Comparison of ENCODE assay signal across 19 cellular contexts in genomic region chr17:36869856-36870617, GRCh38.
A peak's percentile ranks its signal among the peaks of the same experiment; 100 is the strongest.
DNase-seq lines count a peak whose midpoint lies in the region; ATAC-seq lines count a peak whose summit lies in the region.
"Had no signal": no experiment of that assay in that cellular context is flagged by ENCODE, and none has a peak within 500 bp of the region (broad histone marks: within the 10 kb centered on the region; RNA-seq: fewer than 3 reads in every experiment).

No MANE protein-coding gene starts in this region.

- no peak overlapping the region for H3K4me3 ChIP-seq in adipocyte (ENCODE audit: low read length)
- H3K4me3 ChIP-seq: BLaER1, heart left ventricle, left ventricle myocardium inferior had no signal

- no peak for ATAC-seq in GM18868 (IDR thresholded peaks at IDR 0.05; ENCODE audit: unreplicated experiment)
- ATAC-seq: activated CD8-positive, alpha-beta T cell treated with anti-CD3 and anti-CD28 coated beads, Interleukin-2, amount 10 ng/mL, durations not matched to agents 7 days and 5 days; heart left ventricle; stimulated activated effector memory CD8-positive, alpha-beta T cell treated with anti-CD3 and anti-CD28 coated beads, Interleukin-12 subunit alpha, Interleukin-12 subunit beta, amount 100 ng/mL, for 72 hours had no signal

- DNase-seq in Daoy (ENCODE audit: low read depth) (peak; percentile 54), HT-29 (ENCODE audit: low spot score) (peak; percentile 25), adipocyte (ENCODE audit: low read depth) (peak; percentile 9), iris pigment epithelial cell (ENCODE audit: low read depth) (peak; percentile 81), NCI-H774 (lab: John Stamatoyannopoulos, UW) (no peak)
- no peak for DNase-seq in activated CD4-positive, alpha-beta T cell treated with anti-CD3 and anti-CD28 coated beads, Interleukin-2, amount 50 U/mL, for 4 hours
- no peak for DNase-seq in activated CD4-positive, CD25-positive, alpha-beta regulatory T cell treated with anti-CD3 and anti-CD28 coated beads, Interleukin-2, amount 50 U/mL, for 72 hours
- DNase-seq: activated CD8-positive, alpha-beta T cell treated with anti-CD3 and anti-CD28 coated beads, Interleukin-2, amount 10 ng/mL, durations not matched to agents 7 days and 5 days; effector memory CD4-positive, alpha-beta T cell; heart left ventricle; left ventricle myocardium inferior; NCI-H1694; NCI-H526 treated with DMSO at 0.1 percent for 48 hours; nephron progenitor cell; SHP77; stimulated activated CD4-positive, alpha-beta T cell treated with anti-CD3 and anti-CD28 coated beads, Interleukin-2, amount 100 ng/mL, for 48 hours had no signal

- H3K27me3 ChIP-seq in adipocyte (replicated peaks; ENCODE audit: control insufficient read depth, insufficient read depth, low read length), result peaks cover 28% of the 10 kb centered on the region
- H3K27me3 ChIP-seq: BLaER1 had no signal

- no peaks in the 10 kb centered on the region for H3K4me1 ChIP-seq in adipocyte (ENCODE audit: control insufficient read depth, insufficient read depth, low read length)
- H3K4me1 ChIP-seq: heart left ventricle, left ventricle myocardium inferior had no signal

- H3K36me3 ChIP-seq in adipocyte (ENCODE audit: control insufficient read depth, insufficient read depth, low read length, severe bottlenecking), result no peaks in the 10 kb centered on the region
- H3K36me3 ChIP-seq: BLaER1, heart left ventricle, left ventricle myocardium inferior had no signal

- no peak overlapping the region for H3K9ac ChIP-seq in adipocyte (ENCODE audit: low read length)
- H3K9ac ChIP-seq: BLaER1 had no signal

- H3K9me3 ChIP-seq in adipocyte (ENCODE audit: control insufficient read depth, low read length), result peaks cover 5% of the 10 kb centered on the region
- H3K9me3 ChIP-seq: BLaER1 had no signal

Comparison
In these comparisons a context has a peak if more than half of its experiments do, and no peak if none do; other contexts are left out.
1. DNase-seq: peak in Daoy (single experiment), HT-29 (single experiment), adipocyte (single experiment) and iris pigment epithelial cell (single experiment); none in activated CD4-positive, alpha-beta T cell treated with anti-CD3 and anti-CD28 coated beads, Interleukin-2, amount 50 U/mL, for 4 hours (0 of 2), NCI-H774 (single experiment) and activated CD4-positive, CD25-positive, alpha-beta regulatory T cell treated with anti-CD3 and anti-CD28 coated beads, Interleukin-2, amount 50 U/mL, for 72 hours (single experiment).